In the genomic region with DNA sequence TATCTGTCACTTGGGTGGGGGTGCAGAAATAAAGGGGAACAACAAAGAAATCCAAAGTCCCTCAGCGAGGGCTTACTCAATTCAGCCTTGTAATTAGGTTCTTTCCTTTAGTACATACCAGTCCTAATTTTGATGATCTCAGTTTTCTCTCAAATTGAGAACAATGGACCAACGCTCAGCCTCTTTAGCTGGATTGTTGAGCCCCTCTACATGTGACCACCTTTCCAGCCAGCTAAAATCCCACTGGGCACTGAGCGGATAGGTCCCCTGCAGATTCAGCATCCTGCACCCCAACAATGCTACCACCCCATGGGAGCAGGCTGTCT, we compare ENCODE assay signal across 10 cellular contexts. TPM values are rescaled to one million over a fixed set of nuclear protein-coding genes. Genes with fewer than 3 reads are reported as not detected.
A peak's percentile ranks its signal among the peaks of the same experiment; 100 is the strongest.
DNase-seq lines count a peak whose midpoint lies in the region; ATAC-seq and TF ChIP-seq lines count a peak whose summit lies in the region.
"Had no signal": no experiment of that assay in that cellular context is flagged by ENCODE, and none has a peak within 500 bp of the region (broad histone marks: within the 10 kb centered on the region; RNA-seq: fewer than 3 reads in every experiment).

No MANE protein-coding gene starts in this region.

- H3K9me3 ChIP-seq in OCI-LY3 (ENCODE audit: insufficient read depth, low read length) = no peaks in the 10 kb centered on the region
- H3K9me3 ChIP-seq in muscle layer of colon (ENCODE audit: low read length) = no peaks in the 10 kb centered on the region
- H3K9me3 ChIP-seq: prostate gland had no signal

- peaks cover 95% of the 10 kb centered on the region for H3K79me2 ChIP-seq in OCI-LY3 (ENCODE audit: low read length)

- H4K20me1 ChIP-seq in OCI-LY3 (ENCODE audit: insufficient read depth, low read length) = peaks cover 75% of the 10 kb centered on the region

- no peak for ATAC-seq in GM18520 (IDR thresholded peaks at IDR 0.05; ENCODE audit: unreplicated experiment)
- ATAC-seq in activated T-cell treated with anti-CD3 and anti-CD28 coated beads, Interleukin-2, amount 50 U/mL, for 72 hours (replicated peaks in 1 of 2) = no peak
- ATAC-seq in stimulated activated naive CD8-positive, alpha-beta T cell treated with anti-CD3 and anti-CD28 coated beads, Interleukin-15, Interleukin-2, amounts not matched to agents 100 U/mL and 50 U/mL, for 24 hours = no peak

- DNase-seq in dorsolateral prefrontal cortex (no peak), superior temporal gyrus (ENCODE audit: extremely low spot score) (peak; percentile 56), NK-92 (lab: John Stamatoyannopoulos, UW; ENCODE audit: unreplicated experiment) (no peak)
- no peak for DNase-seq in activated T-cell treated with anti-CD3 and anti-CD28 coated beads, Interleukin-2, amount 50 U/mL, for 72 hours
- no peak for DNase-seq in stimulated activated naive CD8-positive, alpha-beta T cell treated with anti-CD3 and anti-CD28 coated beads, Interleukin-15, Interleukin-2, amounts not matched to agents 100 U/mL and 50 U/mL, for 24 hours
- DNase-seq: NCI-H1930 had no signal

- H3K4me3 Mint-ChIP-seq in activated T-cell treated with anti-CD3 and anti-CD28 coated beads, Interleukin-2, amount 50 U/mL, for 72 hours = no peak overlapping the region

- H3K4me1 Mint-ChIP-seq in activated T-cell treated with anti-CD3 and anti-CD28 coated beads, Interleukin-2, amount 50 U/mL, for 72 hours (ENCODE audit: low read depth) = peaks cover 36% of the 10 kb centered on the region

- no peaks in the 10 kb centered on the region for H3K36me3 Mint-ChIP-seq in activated T-cell treated with anti-CD3 and anti-CD28 coated beads, Interleukin-2, amount 50 U/mL, for 72 hours (ENCODE audit: insufficient read depth in 2 of 2)

- H3K27ac Mint-ChIP-seq in activated T-cell treated with anti-CD3 and anti-CD28 coated beads, Interleukin-2, amount 50 U/mL, for 72 hours = no peak overlapping the region

- H3K9ac ChIP-seq in OCI-LY3 (ENCODE audit: low read length) (peak overlapping the region; percentile 72), muscle layer of colon (ENCODE audit: low read length) (peak overlapping the region; percentile 45)

- peaks cover 57% of the 10 kb centered on the region for H3K4me1 ChIP-seq in OCI-LY3 (ENCODE audit: low read length)
- H3K4me1 ChIP-seq in muscle layer of colon (ENCODE audit: insufficient read depth, low read length) = peaks cover 71% of the 10 kb centered on the region

- H3K27me3 Mint-ChIP-seq in activated T-cell treated with anti-CD3 and anti-CD28 coated beads, Interleukin-2, amount 50 U/mL, for 72 hours (ENCODE audit: low read depth) = no peaks in the 10 kb centered on the region

- no peaks in the 10 kb centered on the region for H3K27me3 ChIP-seq in OCI-LY3 (ENCODE audit: low read depth, low read length)
- H3K27me3 ChIP-seq in dorsolateral prefrontal cortex = no peaks in the 10 kb centered on the region
- H3K27me3 ChIP-seq in muscle layer of colon (ENCODE audit: control insufficient read depth in 1 of 2, insufficient read depth in 2 of 2, low read length in 2 of 2) = no peaks in the 10 kb centered on the region

- no peaks in the 10 kb centered on the region for H3K9me3 Mint-ChIP-seq in activated T-cell treated with anti-CD3 and anti-CD28 coated beads, Interleukin-2, amount 50 U/mL, for 72 hours

- no peak for TF ChIP-seq CTCF in OCI-LY3 (IDR thresholded peaks at IDR 0.05; ENCODE audit: low read depth, low read length)
- TF ChIP-seq CTCF in dorsolateral prefrontal cortex (IDR thresholded peaks at IDR 0.05 in 54 of 56, conservative IDR thresholded peaks at IDR 0.05 in 2 of 56; ENCODE audit: low read depth in 1 of 56, partially characterized antibody in 56 of 56) = no peak

- no peak overlapping the region for H2AFZ ChIP-seq in OCI-LY3 (ENCODE audit: low read depth, low read length)

- H3K27ac ChIP-seq in OCI-LY3 (ENCODE audit: low read length) (peak overlapping the region; percentile 90), dorsolateral prefrontal cortex (peak overlapping the region; percentile 20 to 100 (median 93)), muscle layer of colon (ENCODE audit: low read depth, low read length) (peak overlapping the region; percentile 31)

- intact Hi-C loops in dorsolateral prefrontal cortex (cut with DNase I) = loop anchor here in 1 of 2 donors (10.0 kb wide), 1 partner anchor 93 kb away; no protein-coding TSS in a partner anchor

- peak overlapping the region; percentile 64 for H3K4me3 ChIP-seq in OCI-LY3 (ENCODE audit: low read length)
- peak overlapping the region in 18 of 59 donors; percentile 3 to 45 (median 24) for H3K4me3 ChIP-seq in dorsolateral prefrontal cortex
- no peak overlapping the region for H3K4me3 ChIP-seq in muscle layer of colon (ENCODE audit: low read depth in 1 of 2, low read length in 2 of 2)
- H3K4me3 ChIP-seq: prostate gland had no signal

- H3K4me2 ChIP-seq in OCI-LY3 (ENCODE audit: low read length) = peak overlapping the region; percentile 69

- H3K36me3 ChIP-seq in OCI-LY3 (replicated peaks; ENCODE audit: low read depth, low read length) = peaks cover 49% of the 10 kb centered on the region
- H3K36me3 ChIP-seq in muscle layer of colon (ENCODE audit: insufficient read depth, low read length) = no peaks in the 10 kb centered on the region
- H3K36me3 ChIP-seq: prostate gland had no signal

RNA-seq across cellular contexts. Expression of a gene that starts 11.4 kb away (rescaled TPM):
- total RNA-seq in dorsolateral prefrontal cortex = 100 to 1,000 TPM in 119 of 120 experiments, 10 to 100 TPM in 1; 99.7 to 274 (median 141) TPM
- 10 to 100 TPM; 22.9 to 27.5 TPM for total RNA-seq in activated T-cell treated with anti-CD3 and anti-CD28 coated beads, Interleukin-2, amount 50 U/mL, for 72 hours

RNA-seq across cellular contexts. Expression of a gene that starts 55.8 kb away (rescaled TPM):
- 100 to 1,000 TPM; 150 to 281 (median 197) TPM for total RNA-seq in dorsolateral prefrontal cortex
- total RNA-seq in activated T-cell treated with anti-CD3 and anti-CD28 coated beads, Interleukin-2, amount 50 U/mL, for 72 hours = 100 to 1,000 TPM; 106 to 107 TPM

RNA-seq across cellular contexts. Expression of a gene that starts 59.6 kb away (rescaled TPM):
- total RNA-seq in dorsolateral prefrontal cortex = 100 to 1,000 TPM in 1 of 120 experiments, 10 to 100 TPM in 67, 1 to 10 TPM in 52; 3.4 to 113 (median 10.9) TPM
- 10 to 100 TPM; 15.6 to 20.3 TPM for total RNA-seq in activated T-cell treated with anti-CD3 and anti-CD28 coated beads, Interleukin-2, amount 50 U/mL, for 72 hours

Comparison
In these comparisons a context has a peak if more than half of its experiments do, and no peak if none do; other contexts are left out.
1. H3K27ac ChIP-seq: peak in every context shown above with its lines; median percentile 93 in dorsolateral prefrontal cortex; 90 in OCI-LY3; 31 in muscle layer of colon.